ENCODE assay signal across 14 cellular contexts in the genomic region with DNA sequence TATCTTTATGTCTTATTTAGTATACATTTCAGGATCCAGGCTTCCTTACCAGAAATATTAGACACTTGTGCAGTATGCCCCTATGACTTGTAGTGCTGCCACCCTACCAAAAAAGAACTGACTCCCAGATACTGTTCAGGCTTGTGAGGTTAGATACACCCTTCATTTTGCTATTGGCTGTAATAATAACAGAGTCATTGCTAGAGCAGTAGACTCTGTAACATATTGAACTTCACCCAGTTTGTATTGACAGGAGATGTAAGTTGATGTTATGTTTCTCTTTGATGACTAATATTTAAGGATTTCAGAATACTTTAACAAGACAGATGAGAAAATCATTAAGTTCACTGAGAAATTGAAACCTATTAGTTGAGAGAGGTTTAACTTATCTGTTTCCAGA.
"Had no signal": no experiment of that assay in that cellular context is flagged by ENCODE, and none has a peak within 500 bp of the region (broad histone marks: within the 10 kb centered on the region; RNA-seq: fewer than 3 reads in every experiment).

No MANE protein-coding gene starts in this region.

- H3K9me3 Mint-ChIP-seq: activated naive CD4-positive, alpha-beta T cell treated with anti-CD3 and anti-CD28 coated beads for 36 hours; activated T-helper 17 cell treated with anti-CD3 and anti-CD28 coated beads, Interleukin-2, amount 50 U/mL, for 72 hours; T-cell had no signal

- H3K4me1 ChIP-seq: adrenal gland, prostate gland, right lobe of liver had no signal

- H3K4me3 Mint-ChIP-seq: activated naive CD4-positive, alpha-beta T cell treated with anti-CD3 and anti-CD28 coated beads for 36 hours; activated T-helper 17 cell treated with anti-CD3 and anti-CD28 coated beads, Interleukin-2, amount 50 U/mL, for 72 hours; neural crest cell; T-cell had no signal

- H3K4me3 ChIP-seq: adrenal gland, prostate gland, right lobe of liver, spleen had no signal

- H3K36me3 ChIP-seq: adrenal gland, prostate gland, right lobe of liver had no signal

- DNase-seq: activated CD4-positive, alpha-beta T cell treated with anti-CD3 and anti-CD28 coated beads for 1 hour; activated CD4-positive, alpha-beta T cell treated with anti-CD3 and anti-CD28 coated beads, Interleukin-2, amount 50 U/mL, for 4 hours; activated naive CD4-positive, alpha-beta T cell treated with anti-CD3 and anti-CD28 coated beads for 36 hours; activated T-cell treated with anti-CD3 and anti-CD28 coated beads for 4 hours; adrenal gland; hippocampal formation; left ventricle myocardium superior; right lobe of liver; spleen; T-cell; T-helper 9 cell had no signal

- H3K4me1 Mint-ChIP-seq: neural crest cell had no signal

- H3K27ac ChIP-seq: adrenal gland, prostate gland, right lobe of liver, spleen had no signal

- H3K27ac Mint-ChIP-seq: activated naive CD4-positive, alpha-beta T cell treated with anti-CD3 and anti-CD28 coated beads for 36 hours; activated T-helper 17 cell treated with anti-CD3 and anti-CD28 coated beads, Interleukin-2, amount 50 U/mL, for 72 hours; T-cell had no signal

- H3K27me3 Mint-ChIP-seq: activated T-helper 17 cell treated with anti-CD3 and anti-CD28 coated beads, Interleukin-2, amount 50 U/mL, for 72 hours; T-cell had no signal

- ATAC-seq: activated T-helper 17 cell treated with anti-CD3 and anti-CD28 coated beads, Interleukin-2, amount 50 U/mL, for 72 hours; left ventricle myocardium superior; T-cell had no signal

- H3K27me3 ChIP-seq: adrenal gland, right lobe of liver, spleen had no signal
